22 cellular contexts compared by ENCODE assay signal in genomic region chr20:24943731-24944130, GRCh38. TPM values are rescaled to one million over a fixed set of nuclear protein-coding genes. Genes with fewer than 3 reads are reported as not detected.
DNase-seq lines count a peak whose midpoint lies in the region.
"Had no signal": no experiment of that assay in that cellular context is flagged by ENCODE, and none has a peak within 500 bp of the region (broad histone marks: within the 10 kb centered on the region; RNA-seq: fewer than 3 reads in every experiment).

No MANE protein-coding gene starts in this region.

- H3K9me3 ChIP-seq in BLaER1: peaks cover 87% of the 10 kb centered on the region
- H3K9me3 ChIP-seq in BLaER1 treated with 17β-estradiol and CSF1 and Interleukin-3, amounts not matched to agents 10 nM and 100 nM (replicated peaks in 1 of 11): peaks cover 72 to 93% (median 86%) of the 10 kb centered on the region in 11 experiments

- no peaks in the 10 kb centered on the region for H4K20me1 ChIP-seq in BLaER1
- H4K20me1 ChIP-seq in BLaER1 treated with 17β-estradiol and CSF1 and Interleukin-3, amounts not matched to agents 10 nM and 100 nM: no peaks in the 10 kb centered on the region

- H3K36me3 ChIP-seq in BLaER1: no peaks in the 10 kb centered on the region
- peaks cover 0 to 8% (median 0%) of the 10 kb centered on the region in 11 experiments; a peak in 1 of 22 replicates for H3K36me3 ChIP-seq in BLaER1 treated with 17β-estradiol and CSF1 and Interleukin-3, amounts not matched to agents 10 nM and 100 nM

- DNase-seq in mesenteric fat pad (ENCODE audit: low spot score) (peak; percentile 37), posterior vena cava (ENCODE audit: low spot score) (peak; percentile 11), cerebellum (ENCODE audit: low spot score) (no peak), NCI-H524 (lab: John Stamatoyannopoulos, UW) (no peak), iPS-NIHi11 (ENCODE audit: low spot score) (no peak)
- DNase-seq in activated CD4-positive, alpha-beta T cell treated with anti-CD3 and anti-CD28 coated beads, Interleukin-2, amount 10 ng/mL, durations not matched to agents 24 days and 14 days: no peak
- DNase-seq: C1 segment of cervical spinal cord; Calu3; CD4-positive, alpha-beta memory T cell; COR-L47; DMS53; DMS79 treated with DMSO at 0.1 percent for 48 hours; GF-D8; GM23248; H9 had no signal

- no peaks in the 10 kb centered on the region for H3K27me3 ChIP-seq in BLaER1
- H3K27me3 ChIP-seq in BLaER1 treated with 17β-estradiol and CSF1 and Interleukin-3, amounts not matched to agents 10 nM and 100 nM: no peaks in the 10 kb centered on the region

- H3K9ac ChIP-seq in BLaER1: no peak overlapping the region
- H3K9ac ChIP-seq in BLaER1 treated with 17β-estradiol and CSF1 and Interleukin-3, amounts not matched to agents 10 nM and 100 nM: no peak overlapping the region
- H3K9ac ChIP-seq: GM23248 had no signal

- H3K4me3 Mint-ChIP-seq in activated CD4-positive, alpha-beta T cell treated with anti-CD3 and anti-CD28 coated beads, Interleukin-2, amount 10 ng/mL, durations not matched to agents 24 days and 14 days: no peak overlapping the region
- H3K4me3 Mint-ChIP-seq: B cell; CD4-positive, alpha-beta memory T cell; H9 had no signal

- H3K4me3 ChIP-seq in BLaER1: no peak overlapping the region
- no peak overlapping the region for H3K4me3 ChIP-seq in BLaER1 treated with 17β-estradiol and CSF1 and Interleukin-3, amounts not matched to agents 10 nM and 100 nM
- H3K4me3 ChIP-seq: GM23248 had no signal

- peaks cover 45% of the 10 kb centered on the region for H3K36me3 Mint-ChIP-seq in activated CD4-positive, alpha-beta T cell treated with anti-CD3 and anti-CD28 coated beads, Interleukin-2, amount 10 ng/mL, durations not matched to agents 24 days and 14 days (ENCODE audit: low read depth)

- intact Hi-C loops in posterior vena cava (cut with DNase I): no loop called here
- intact Hi-C loops in activated CD4-positive, alpha-beta T cell treated with anti-CD3 and anti-CD28 coated beads, Interleukin-2, amount 10 ng/mL, durations not matched to agents 24 days and 14 days (cut with micrococcal nuclease): no loop called here

- 0 out of 2 replicates have a peak overlapping the region, but pooled peaks have one; percentile 21 for H3K4me2 ChIP-seq in BLaER1
- H3K4me2 ChIP-seq in BLaER1 treated with 17β-estradiol and CSF1 and Interleukin-3, amounts not matched to agents 10 nM and 100 nM: peak overlapping the region in 7 of 11 experiments; percentile 2 to 49 (median 16); a peak in 5 of 22 replicates

- no peak overlapping the region; the same call in 1 of the 2 replicates for H3K27ac ChIP-seq in BLaER1
- no peak overlapping the region for H3K27ac ChIP-seq in BLaER1 treated with 17β-estradiol and CSF1 and Interleukin-3, amounts not matched to agents 10 nM and 100 nM
- H3K27ac ChIP-seq: GM23248 had no signal

- H3K27ac Mint-ChIP-seq in activated CD4-positive, alpha-beta T cell treated with anti-CD3 and anti-CD28 coated beads, Interleukin-2, amount 10 ng/mL, durations not matched to agents 24 days and 14 days: no peak overlapping the region
- H3K27ac Mint-ChIP-seq: B cell, H9 had no signal

- peaks cover 16% of the 10 kb centered on the region for H3K4me1 ChIP-seq in BLaER1
- H3K4me1 ChIP-seq in BLaER1 treated with 17β-estradiol and CSF1 and Interleukin-3, amounts not matched to agents 10 nM and 100 nM: peaks cover 2 to 23% (median 13%) of the 10 kb centered on the region in 10 experiments; a peak in 17 of 20 replicates

- H3K4me1 Mint-ChIP-seq in activated CD4-positive, alpha-beta T cell treated with anti-CD3 and anti-CD28 coated beads, Interleukin-2, amount 10 ng/mL, durations not matched to agents 24 days and 14 days: peaks cover 31% of the 10 kb centered on the region
- H3K4me1 Mint-ChIP-seq: B cell, H9 had no signal

- H3K9me3 Mint-ChIP-seq in activated CD4-positive, alpha-beta T cell treated with anti-CD3 and anti-CD28 coated beads, Interleukin-2, amount 10 ng/mL, durations not matched to agents 24 days and 14 days: peaks cover 55% of the 10 kb centered on the region

- no peaks in the 10 kb centered on the region for H3K27me3 Mint-ChIP-seq in activated CD4-positive, alpha-beta T cell treated with anti-CD3 and anti-CD28 coated beads, Interleukin-2, amount 10 ng/mL, durations not matched to agents 24 days and 14 days
- H3K27me3 Mint-ChIP-seq: CD4-positive, alpha-beta memory T cell had no signal

RNA-seq across cellular contexts. Expression of gene CST7, which starts 5.3 kb away (rescaled TPM):
- total RNA-seq in mesenteric fat pad: 11.5 TPM
- total RNA-seq in posterior vena cava: 1 to 10 TPM; 2.5 to 3.4 TPM
- total RNA-seq in cerebellum: not detected
- total RNA-seq in activated CD4-positive, alpha-beta T cell treated with anti-CD3 and anti-CD28 coated beads, Interleukin-2, amount 10 ng/mL, durations not matched to agents 24 days and 14 days: 115 and 117 TPM in 2 replicates
- total RNA-seq: A172, Calu3, Daoy, G401, GM23248, H1, H9 had no signal

RNA-seq across cellular contexts. Expression of gene APMAP, which starts 48.8 kb away (rescaled TPM):
- total RNA-seq in mesenteric fat pad (166 TPM), posterior vena cava (10 to 100 TPM; 32.7 to 45.6 TPM), cerebellum (49.2 TPM)
- total RNA-seq in activated CD4-positive, alpha-beta T cell treated with anti-CD3 and anti-CD28 coated beads, Interleukin-2, amount 10 ng/mL, durations not matched to agents 24 days and 14 days: 56.4 and 56.8 TPM in 2 replicates

Comparison
In these comparisons a context has a peak if more than half of its experiments do, and no peak if none do; other contexts are left out.
1. DNase-seq: peak in mesenteric fat pad (single experiment) and posterior vena cava (single experiment); none in cerebellum (single experiment), NCI-H524 (0 of 2), iPS-NIHi11 (single experiment) and activated CD4-positive, alpha-beta T cell treated with anti-CD3 and anti-CD28 coated beads, Interleukin-2, amount 10 ng/mL, durations not matched to agents 24 days and 14 days (single experiment).